ENCODE assay signal across 16 cellular contexts in the genomic region with DNA sequence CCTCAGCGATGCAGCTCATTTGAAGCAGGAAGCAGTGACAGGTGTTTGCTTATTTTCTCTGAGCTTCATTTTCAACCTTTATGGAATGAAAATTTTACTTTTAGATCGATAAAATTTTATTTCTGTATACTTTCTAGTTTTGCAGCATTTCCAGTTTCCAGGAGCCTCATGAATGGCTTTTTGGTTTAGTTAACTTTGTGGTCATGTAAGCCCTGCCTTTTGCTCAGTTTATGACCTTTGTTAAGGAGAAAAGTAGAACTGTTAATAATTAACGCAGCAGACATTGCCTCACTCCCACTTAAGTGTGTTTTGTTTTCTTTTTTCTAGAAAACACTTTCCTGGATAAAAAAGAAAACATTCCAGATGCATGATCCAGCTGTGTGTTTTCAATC. TPM values are rescaled to one million over a fixed set of nuclear protein-coding genes. Genes with fewer than 3 reads are reported as not detected.
DNase-seq lines count a peak whose midpoint lies in the region; ATAC-seq and TF ChIP-seq lines count a peak whose summit lies in the region.
"Had no signal": no experiment of that assay in that cellular context is flagged by ENCODE, and none has a peak within 500 bp of the region (broad histone marks: within the 10 kb centered on the region; RNA-seq: fewer than 3 reads in every experiment).

No MANE protein-coding gene starts in this region.

- CTCF ChIA-PET in Calu3 (lab: Charles Lee): interaction anchor here (1.1 kb wide), 1 partner anchor 40 kb away, joined by 4 read pairs; no protein-coding TSS in a partner anchor

- BruUV-seq in Calu3 (replicated peaks; lab: Mats Ljungman, UMichigan): no TSS peak

- H3K36me3 Mint-ChIP-seq in Calu3 (ENCODE audit: insufficient read depth, unreplicated experiment): peaks cover 76% of the 10 kb centered on the region
- H3K36me3 Mint-ChIP-seq in progenitor cell of endocrine pancreas (ENCODE audit: insufficient read depth): peaks cover 32% of the 10 kb centered on the region

- H3K27me3 Mint-ChIP-seq in Calu3 (ENCODE audit: unreplicated experiment) (no peaks in the 10 kb centered on the region), progenitor cell of endocrine pancreas (no peaks in the 10 kb centered on the region)
- H3K27me3 Mint-ChIP-seq: activated naive CD4-positive, alpha-beta T cell treated with anti-CD3 and anti-CD28 coated beads, Interleukin-2, amount 50 U/mL, for 24 hours had no signal

- intact Hi-C loops in Calu3 (cut with micrococcal nuclease; ENCODE audit: unreplicated experiment): loop anchor here (5.0 kb wide), 1 partner anchor 34 kb away; a partner anchor contains a TSS

- H3K36me3 ChIP-seq in SK-N-MC (ENCODE audit: insufficient read depth, low read length): peaks cover 81% of the 10 kb centered on the region
- H3K36me3 ChIP-seq in kidney epithelial cell (ENCODE audit: control insufficient read depth, insufficient read depth, low read length): peaks cover 2% of the 10 kb centered on the region

- ATAC-seq in GM18511 (IDR thresholded peaks at IDR 0.05; ENCODE audit: unreplicated experiment): no peak
- ATAC-seq in GM18907 (IDR thresholded peaks at IDR 0.05; ENCODE audit: unreplicated experiment): no peak
- no peak for ATAC-seq in HG02571 (IDR thresholded peaks at IDR 0.05; ENCODE audit: unreplicated experiment)
- ATAC-seq: GM23338 had no signal

- H3K9ac ChIP-seq in SK-N-MC (ENCODE audit: insufficient read length): peak overlapping the region; percentile 38

- DNase-seq in Calu3 (peak; percentile 6), SK-N-MC (ENCODE audit: low read depth, low spot score) (no peak), kidney epithelial cell (ENCODE audit: low read depth) (peak; percentile 86), progenitor cell of endocrine pancreas (ENCODE audit: low spot score, unreplicated experiment) (no peak)
- DNase-seq: islet precursor cell, NCI-H1417 treated with DMSO at 0.1 percent for 48 hours, NCI-H69, retina, WERI-Rb-1 had no signal

- peak overlapping the region; percentile 35; the same call in 1 of the 2 replicates for H3K27ac ChIP-seq in SK-N-MC
- H3K27ac ChIP-seq: coronary artery, WERI-Rb-1 had no signal

- H3K9me3 ChIP-seq in SK-N-MC (ENCODE audit: low read depth, low read length): no peaks in the 10 kb centered on the region
- H3K9me3 ChIP-seq: suprapubic skin had no signal

- no peaks in the 10 kb centered on the region for H3K9me3 Mint-ChIP-seq in Calu3 (ENCODE audit: low read depth, unreplicated experiment)
- H3K9me3 Mint-ChIP-seq in progenitor cell of endocrine pancreas (ENCODE audit: low read depth): no peaks in the 10 kb centered on the region
- H3K9me3 Mint-ChIP-seq: activated naive CD4-positive, alpha-beta T cell treated with anti-CD3 and anti-CD28 coated beads, Interleukin-2, amount 50 U/mL, for 24 hours; GM23338 had no signal

- no peaks in the 10 kb centered on the region for H3K27me3 ChIP-seq in kidney epithelial cell (ENCODE audit: control insufficient read depth, insufficient read depth, low read length)
- H3K27me3 ChIP-seq: suprapubic skin had no signal

- TF ChIP-seq CTCF in Calu3 (IDR thresholded peaks at IDR 0.05; ENCODE audit: unreplicated experiment) (no peak), kidney epithelial cell (IDR thresholded peaks at IDR 0.05; ENCODE audit: insufficient read depth, low read length, poor library complexity, severe bottlenecking) (no peak), progenitor cell of endocrine pancreas (IDR thresholded peaks at IDR 0.05; ENCODE audit: unreplicated experiment) (no peak)

- H3K4me3 ChIP-seq in SK-N-MC: no peak overlapping the region
- no peak overlapping the region for H3K4me3 ChIP-seq in kidney epithelial cell (ENCODE audit: low read depth, low read length)
- H3K4me3 ChIP-seq: coronary artery, GM23338, suprapubic skin had no signal

- H3K4me1 Mint-ChIP-seq in Calu3 (ENCODE audit: low read depth, unreplicated experiment): peaks cover 48% of the 10 kb centered on the region
- peaks cover 29% of the 10 kb centered on the region for H3K4me1 Mint-ChIP-seq in progenitor cell of endocrine pancreas (ENCODE audit: low read depth)
- H3K4me1 Mint-ChIP-seq: activated naive CD4-positive, alpha-beta T cell treated with anti-CD3 and anti-CD28 coated beads, Interleukin-2, amount 50 U/mL, for 24 hours had no signal

- H3K27ac Mint-ChIP-seq in Calu3 (ENCODE audit: unreplicated experiment) (peak overlapping the region; percentile 89), progenitor cell of endocrine pancreas (peak overlapping the region; percentile 87)
- H3K27ac Mint-ChIP-seq: activated naive CD4-positive, alpha-beta T cell treated with anti-CD3 and anti-CD28 coated beads, Interleukin-2, amount 50 U/mL, for 24 hours; GM23338 had no signal

- H3K4me3 Mint-ChIP-seq in Calu3 (ENCODE audit: low read depth, unreplicated experiment) (peak overlapping the region; percentile 64), progenitor cell of endocrine pancreas (ENCODE audit: low read depth) (no peak overlapping the region)
- H3K4me3 Mint-ChIP-seq: activated naive CD4-positive, alpha-beta T cell treated with anti-CD3 and anti-CD28 coated beads, Interleukin-2, amount 50 U/mL, for 24 hours; GM23338 had no signal

RNA-seq across cellular contexts. Expression of a gene that starts 4.4 kb away (rescaled TPM):
- 59.0 and 67.7 TPM in 2 replicates for total RNA-seq in Calu3 (2022)
- 20.9 and 31.8 TPM in 2 replicates for total RNA-seq in kidney epithelial cell
- total RNA-seq in progenitor cell of endocrine pancreas: 63.6 and 67.0 TPM in 2 replicates

RNA-seq across cellular contexts. Expression of a gene that starts 35.9 kb away (rescaled TPM):
- 413 and 445 TPM in 2 replicates for total RNA-seq in Calu3 (2022)
- 333 and 350 TPM in 2 replicates for total RNA-seq in kidney epithelial cell
- 445 and 460 TPM in 2 replicates for total RNA-seq in progenitor cell of endocrine pancreas

RNA-seq across cellular contexts. Expression of a gene that starts 36.2 kb away (rescaled TPM):
- 429 and 493 TPM in 2 replicates for total RNA-seq in Calu3 (2022)
- 405 and 510 TPM in 2 replicates for total RNA-seq in kidney epithelial cell
- total RNA-seq in progenitor cell of endocrine pancreas: 388 and 399 TPM in 2 replicates

Comparison
In these comparisons a context has a peak if more than half of its experiments do, and no peak if none do; other contexts are left out.
1. DNase-seq: peak in Calu3 (single experiment) and kidney epithelial cell (single experiment); none in SK-N-MC (single experiment) and progenitor cell of endocrine pancreas (single experiment).